8 cellular contexts compared by ENCODE assay signal in the genomic region with DNA sequence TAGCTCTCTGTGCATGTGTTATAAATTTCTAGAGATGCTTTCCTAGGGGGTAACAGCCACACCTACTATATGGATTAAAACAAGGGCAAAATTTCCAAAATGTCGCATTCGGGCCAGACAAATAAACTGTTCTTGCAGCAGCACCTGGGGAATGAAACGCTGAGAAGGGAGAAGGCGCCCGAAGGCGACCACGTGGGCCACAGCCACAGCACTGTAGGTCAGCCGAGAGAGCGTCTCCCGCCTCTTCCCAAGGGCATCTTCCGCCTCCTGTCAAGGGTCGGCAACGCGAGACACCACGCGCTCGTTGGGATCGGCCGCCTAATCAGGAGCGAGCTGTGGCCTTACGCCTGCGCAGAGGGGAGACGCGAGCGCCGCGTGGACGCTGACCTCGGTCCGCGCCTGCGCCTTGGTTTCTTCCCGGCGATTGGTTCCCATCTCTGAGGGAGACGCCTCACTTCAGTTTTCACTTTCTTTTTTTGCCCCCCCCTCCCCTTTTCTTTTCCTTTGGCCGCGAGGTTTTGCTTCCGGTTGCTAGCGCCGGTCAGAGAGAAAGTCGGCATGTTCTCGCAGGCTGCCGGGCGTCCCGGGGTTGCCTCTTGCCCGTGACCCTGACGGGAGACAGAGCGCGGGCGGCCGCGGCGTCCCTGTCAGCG. TPM values are rescaled to one million over a fixed set of nuclear protein-coding genes. Genes with fewer than 3 reads are reported as not detected.
DNase-seq lines count a peak whose midpoint lies in the region; ATAC-seq and TF ChIP-seq lines count a peak whose summit lies in the region.

A gene with protein sequence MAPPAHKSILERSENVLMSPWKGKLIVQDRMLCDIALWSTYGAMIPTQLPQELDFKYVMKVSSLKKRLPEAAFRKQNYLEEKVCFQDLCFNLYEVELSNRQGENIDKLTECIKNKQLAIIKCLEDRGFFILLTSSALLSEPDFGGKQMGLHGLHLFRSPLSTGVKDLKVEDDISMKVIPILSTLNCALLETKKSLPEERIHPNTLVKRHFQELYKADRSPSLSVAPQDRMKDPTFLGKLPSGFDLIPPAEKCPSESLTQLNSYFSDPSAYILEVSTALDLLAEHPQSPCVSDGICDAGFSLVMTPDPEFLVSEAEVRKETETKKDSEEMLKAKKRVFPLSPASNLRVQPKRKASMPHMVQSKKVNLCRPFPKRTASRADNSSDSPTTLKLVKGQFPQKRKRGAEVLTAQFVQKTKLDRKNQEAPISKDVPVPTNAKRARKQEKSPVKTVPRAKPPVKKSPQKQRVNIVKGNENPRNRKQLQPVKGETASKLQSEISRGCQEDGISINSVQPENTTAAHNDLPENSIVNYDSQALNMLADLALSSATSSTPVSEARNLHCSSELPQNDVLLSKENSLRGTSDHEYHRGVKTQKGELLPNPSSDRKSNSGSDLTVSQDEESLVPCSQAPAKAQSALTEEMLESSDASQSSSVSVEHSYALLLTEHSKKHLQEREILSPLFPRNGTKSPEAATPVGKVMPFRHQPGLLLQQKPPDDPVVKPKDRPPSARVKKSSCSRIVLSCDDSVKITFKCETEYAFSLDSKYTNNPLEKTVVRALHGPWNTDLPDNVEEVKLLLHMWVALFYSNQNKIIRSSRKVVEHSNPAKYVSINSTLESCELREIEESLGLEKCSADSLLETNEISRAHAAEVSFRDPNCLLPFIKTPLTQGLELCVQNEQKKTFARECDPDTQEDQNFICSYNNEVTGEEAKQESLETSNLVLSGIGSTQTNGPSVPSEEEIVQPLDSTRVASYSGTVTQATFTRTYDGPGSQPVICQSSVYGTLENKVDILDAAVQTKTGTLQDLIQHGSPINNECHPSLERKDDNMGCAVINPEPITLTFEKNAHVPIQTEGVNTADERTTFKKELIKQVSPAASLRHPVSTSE (N-terminal part only) (plus strand): TSS at position 521 of the 653 bp plus-strand sequence. CDS start 35,805 bp downstream, outside the sequence.

- CTCF ChIA-PET in SK-N-SH (lab: Yijun Ruan, JAX): interaction anchor here (0.7 to 1.7 kb wide), 6 partner anchors 9 to 242 kb away, joined by 3 to 6 read pairs (median 4); no protein-coding TSS in a partner anchor

- no peaks in the 10 kb centered on the region for H3K27me3 Mint-ChIP-seq in HFFc6 (ENCODE audit: insufficient read depth)

- peaks cover 47% of the 10 kb centered on the region for H3K4me1 Mint-ChIP-seq in HFFc6 (ENCODE audit: low read depth)

- peak within 1 kb of the TSS; percentile 79 for H3K4me2 ChIP-seq in SK-N-SH

- POLR2A ChIA-PET in SK-N-SH (lab: Yijun Ruan, JAX): interaction anchor here (0.6 to 1.3 kb wide), 2 partner anchors 14 to 143 kb away, joined by 3 to 4 read pairs; no protein-coding TSS in a partner anchor

- H4K20me1 ChIP-seq in SK-N-SH (ENCODE audit: insufficient read depth): peaks cover 35% of the 10 kb centered on the region

- peak within 1 kb of the TSS; percentile 71 to 94 for H3K4me3 ChIP-seq in SK-N-SH (ENCODE audit: low read depth in 2 of 2, low read length in 1 of 2)
- H3K4me3 ChIP-seq in gastroesophageal sphincter: peak within 1 kb of the TSS; percentile 59 to 81
- H3K4me3 ChIP-seq in neutrophil (ENCODE audit: low read depth in 1 of 2, low read length in 1 of 2): peak within 1 kb of the TSS; percentile 89 to 94

- H3K9ac ChIP-seq in SK-N-SH: peak within 1 kb of the TSS; percentile 89

- peak within 1 kb of the TSS; percentile 96 for H3K27ac Mint-ChIP-seq in HFFc6

- peaks cover 8 to 9% of the 10 kb centered on the region in 2 experiments for H3K4me1 ChIP-seq in SK-N-SH (ENCODE audit: control insufficient read depth in 1 of 2, insufficient read depth in 2 of 2, low read depth in 1 of 2, low read length in 1 of 2)
- peaks cover 3 to 37% (median 12%) of the 10 kb centered on the region in 3 donors for H3K4me1 ChIP-seq in gastroesophageal sphincter
- peaks cover 23 to 25% of the 10 kb centered on the region in 2 experiments for H3K4me1 ChIP-seq in neutrophil (ENCODE audit: control insufficient read depth in 1 of 2, insufficient read depth in 1 of 2, low read depth in 1 of 2, low read length in 1 of 2)

- H2AFZ ChIP-seq in SK-N-SH (ENCODE audit: low read depth): peak within 1 kb of the TSS; percentile 91

- TF ChIP-seq CTCF in HFFc6 (IDR thresholded peaks at IDR 0.05) (no peak), SK-N-SH (IDR thresholded peaks at IDR 0.05) (no peak), gastroesophageal sphincter (IDR thresholded peaks at IDR 0.05) (no peak), neutrophil (IDR thresholded peaks at IDR 0.05) (no peak)

- TF ChIP-seq POLR2A in gastroesophageal sphincter (IDR thresholded peaks at IDR 0.05): peak; percentile 44 to 58

- H3K27me3 ChIP-seq in SK-N-SH (ENCODE audit: insufficient read depth) (no peaks in the 10 kb centered on the region), gastroesophageal sphincter (peaks cover 6% of the 10 kb centered on the region), neutrophil (no peaks in the 10 kb centered on the region)

- DNase-seq in GM04503 (ENCODE audit: low read depth) (peak; percentile 87), HFFc6 (peak; percentile 97), NCI-H1048 (lab: John Stamatoyannopoulos, UW) (peak; percentile 95), SK-N-SH (peak; percentile 96), substantia nigra (lab: John Stamatoyannopoulos, UW) (peak; percentile 75 to 98 (median 95))
- peak; percentile 96 for DNase-seq in activated naive CD4-positive, alpha-beta T cell treated with anti-CD3 and anti-CD28 coated beads, Interleukin-2, amount 50 U/mL, for 16 hours

- peak; percentile 99 for ATAC-seq in gastroesophageal sphincter

- H3K4me3 Mint-ChIP-seq in HFFc6: peak within 1 kb of the TSS; percentile 100

- H3K9me2 ChIP-seq in SK-N-SH: no peaks in the 10 kb centered on the region

- H3K9me3 ChIP-seq in SK-N-SH (no peaks in the 10 kb centered on the region), gastroesophageal sphincter (no peaks in the 10 kb centered on the region), neutrophil (no peaks in the 10 kb centered on the region)

- TF ChIP-seq EP300 in SK-N-SH (IDR thresholded peaks at IDR 0.05; ENCODE audit: borderline replicate concordance in 1 of 2, low read depth in 1 of 2, low read length in 1 of 2): no peak
- no peak for TF ChIP-seq EP300 in gastroesophageal sphincter (IDR thresholded peaks at IDR 0.05)

- H3K36me3 ChIP-seq in SK-N-SH (replicated peaks in 1 of 2; ENCODE audit: control insufficient read depth in 1 of 2, insufficient read depth in 2 of 2, low read length in 1 of 2) (peaks cover 0 to 20% of the 10 kb centered on the region in 2 experiments), gastroesophageal sphincter (no peaks in the 10 kb centered on the region), neutrophil (no peaks in the 10 kb centered on the region)

- WGBS in SK-N-SH (ENCODE audit: low lambda C conversion rate): 3% methylated on average over 34 of the region's 54 CpGs
- whole genome bisulfite sequencing in gastroesophageal sphincter (ENCODE audit: low coverage in 1 of 2), 2 donors: 1 to 3% methylated on average over 15 to 21 of the region's 54 CpGs

- peaks cover 12% of the 10 kb centered on the region for H3K36me3 Mint-ChIP-seq in HFFc6 (ENCODE audit: low read depth)

- H3F3A ChIP-seq in SK-N-SH (replicated peaks; ENCODE audit: insufficient read depth): peaks cover 8% of the 10 kb centered on the region

- H3K27ac ChIP-seq in SK-N-SH (ENCODE audit: low read depth in 2 of 2, low read length in 1 of 2) (peak within 1 kb of the TSS; percentile 71 to 87), gastroesophageal sphincter (peak within 1 kb of the TSS; percentile 29 to 94 (median 89)), neutrophil (peak within 1 kb of the TSS; percentile 94), substantia nigra (ENCODE audit: low read depth, low read length, poor library complexity, severe bottlenecking) (peak within 1 kb of the TSS; percentile 83)

- TF ChIP-seq RAD21 in SK-N-SH (IDR thresholded peaks at IDR 0.05; ENCODE audit: low read length): no peak

- no peaks in the 10 kb centered on the region for H3K9me3 Mint-ChIP-seq in HFFc6

- peaks cover 48% of the 10 kb centered on the region for H3K79me2 ChIP-seq in SK-N-SH (ENCODE audit: insufficient read depth)

TF ChIP-seq in SK-N-SH, 30 proteins besides CTCF, POLR2A, EP300 and RAD21 (continues in another document):
- no peak for TF ChIP-seq MEF2A (IDR thresholded peaks at IDR 0.05; ENCODE audit: borderline replicate concordance, low read depth)
- no peak; the same call in 1 of the 2 replicates for TF ChIP-seq FOXJ3 (CRISPR knock-in tag; IDR thresholded peaks at IDR 0.05)
- TF ChIP-seq REST (IDR thresholded peaks at IDR 0.05; ENCODE audit: low read depth, low read length): no peak; the same call in 1 of the 2 replicates

RNA-seq across cellular contexts. Expression of the gene that starts here (rescaled TPM):
- total RNA-seq in HFFc6 (2021; fragmentation: NEBNext Ultra II Directional; extraction: Animal tissue kit (Norgen Biotek cat#: 25700)): 10 to 100 TPM; 59.9 to 72.2 (median 62.1) TPM
- 21.2 and 29.8 TPM in 2 replicates for polyA plus RNA-seq in SK-N-SH (2012; rRNA removed)
- 21.2 and 22.7 TPM in 2 replicates for polyA plus RNA-seq in SK-N-SH (2012; cell fraction: cytosol; rRNA removed)
- 36.6 and 74.1 TPM in 2 replicates for polyA plus RNA-seq in SK-N-SH (2012; cell fraction: nucleus; rRNA removed)
- total RNA-seq in gastroesophageal sphincter: 10 to 100 TPM; 51.8 to 71.8 (median 64.2) TPM

Comparison
In these comparisons a context has a peak if more than half of its experiments do, and no peak if none do; other contexts are left out.
1. Peak in every context shown above with its lines: DNase-seq, ATAC-seq, H3K4me3 ChIP-seq and H3K27ac ChIP-seq.